In the genomic region with DNA sequence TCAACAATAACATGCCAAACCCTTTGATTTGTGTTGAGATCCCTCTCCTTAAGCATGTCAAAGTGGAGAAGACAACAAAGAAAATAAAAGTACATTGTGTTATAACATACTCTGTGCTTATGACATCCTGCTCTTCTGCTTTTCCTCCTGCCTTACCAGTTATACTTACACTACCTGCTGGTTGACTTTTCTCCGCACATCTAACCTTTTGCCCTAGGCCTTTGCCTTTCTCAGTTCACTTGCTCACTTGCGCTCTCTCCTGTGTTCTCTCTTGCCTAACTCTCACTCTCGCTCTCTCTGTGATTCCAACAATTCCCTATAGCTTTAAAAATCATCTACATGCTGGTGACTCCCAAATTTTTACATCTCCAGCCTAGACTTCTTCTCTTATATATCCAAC, we compare ENCODE assay signal across 22 cellular contexts. TPM values are rescaled to one million over a fixed set of nuclear protein-coding genes. Genes with fewer than 3 reads are reported as not detected.
A peak's percentile ranks its signal among the peaks of the same experiment; 100 is the strongest.
DNase-seq lines count a peak whose midpoint lies in the region; ATAC-seq and TF ChIP-seq lines count a peak whose summit lies in the region.
"Had no signal": no experiment of that assay in that cellular context is flagged by ENCODE, and none has a peak within 500 bp of the region (broad histone marks: within the 10 kb centered on the region; RNA-seq: fewer than 3 reads in every experiment).

No MANE protein-coding gene starts in this region.

- H2BK120ac ChIP-seq in trophoblast cell (ENCODE audit: insufficient read depth, low read length, poor library complexity): no peak overlapping the region

- H3K4ac ChIP-seq in trophoblast cell (ENCODE audit: low read depth, low read length): no peak overlapping the region

- H3K4me3 ChIP-seq in HEK293 (ENCODE audit: low read depth, low read length) (no peak overlapping the region), epithelial cell of esophagus (ENCODE audit: low read length) (no peak overlapping the region), trophoblast cell (ENCODE audit: low read depth, low read length) (no peak overlapping the region)
- H3K4me3 ChIP-seq: GM23248, HAP-1, K562 had no signal

- H4K91ac ChIP-seq in trophoblast cell (ENCODE audit: low read depth, low read length): no peak overlapping the region

- H3K9me3 ChIP-seq in HEK293 (ENCODE audit: control insufficient read depth, insufficient read depth, low read depth, low read length): no peaks in the 10 kb centered on the region
- H3K9me3 ChIP-seq in trophoblast cell (ENCODE audit: insufficient read depth, low read depth, low read length): no peaks in the 10 kb centered on the region
- H3K9me3 ChIP-seq: BE2C, HAP-1 had no signal

- H3K23ac ChIP-seq in trophoblast cell (ENCODE audit: low read length): no peak overlapping the region

- ATAC-seq in GM21447 (IDR thresholded peaks at IDR 0.05; ENCODE audit: unreplicated experiment): no peak
- ATAC-seq: K562 had no signal

- CTCF ChIA-PET in HEK293 (lab: Yijun Ruan, JAX): interaction anchor here (0.7 kb wide), 1 partner anchor 19 kb away, joined by 3 read pairs; no protein-coding TSS in a partner anchor

- no peak overlapping the region for H4K12ac ChIP-seq in trophoblast cell (ENCODE audit: low read depth, low read length)

- WGBS in trophoblast cell (ENCODE audit: extremely low coverage, insufficient coverage, insufficient read length): no CpG with 5 or more reads among the region's 3 CpGs

- H3K27ac ChIP-seq in 22Rv1 (peak overlapping the region; percentile 25; the same call in 1 of the 2 replicates), HEK293 (ENCODE audit: extremely low read depth, low read depth, low read length) (no peak overlapping the region), trophoblast cell (ENCODE audit: low read depth, low read length) (no peak overlapping the region)
- H3K27ac ChIP-seq: GM23248, HL-60 had no signal

- H3K36me3 ChIP-seq in HEK293 (ENCODE audit: control insufficient read depth in 2 of 2, insufficient read depth in 1 of 2, low read length in 2 of 2): no peaks in the 10 kb centered on the region
- H3K36me3 ChIP-seq in trophoblast cell (ENCODE audit: control insufficient read depth in 1 of 2, insufficient read depth in 2 of 2, low read length in 2 of 2): no peaks in the 10 kb centered on the region
- H3K36me3 ChIP-seq: BE2C, HAP-1 had no signal

- no peak overlapping the region for H2BK5ac ChIP-seq in trophoblast cell (ENCODE audit: low read depth, low read length, poor library complexity)

- H3K79me2 ChIP-seq in trophoblast cell (ENCODE audit: control insufficient read depth, insufficient read depth, low read length, poor library complexity): no peaks in the 10 kb centered on the region

- H3K79me1 ChIP-seq in trophoblast cell (ENCODE audit: low read length): no peaks in the 10 kb centered on the region

- no peak overlapping the region for H3K9ac ChIP-seq in trophoblast cell (ENCODE audit: low read length)
- H3K9ac ChIP-seq: GM23248 had no signal

- H3K4me1 ChIP-seq in HEK293 (ENCODE audit: control insufficient read depth, insufficient read depth, low read length): no peaks in the 10 kb centered on the region
- peaks cover 0 to 2% of the 10 kb centered on the region in 2 experiments for H3K4me1 ChIP-seq in trophoblast cell (ENCODE audit: control insufficient read depth in 1 of 2, insufficient read depth in 2 of 2, low read length in 2 of 2)
- H3K4me1 ChIP-seq: BE2C, HAP-1 had no signal

- H3K4me2 ChIP-seq in trophoblast cell (ENCODE audit: low read length): no peak overlapping the region

- DNase-seq in epithelial cell of esophagus (ENCODE audit: low read depth) (peak; percentile 74), trophoblast cell (peak; percentile 59 to 81), NCI-H345 (lab: John Stamatoyannopoulos, UW) (no peak)
- no peak for DNase-seq in activated T-cell treated with anti-CD3 and anti-CD28 coated beads, Interleukin-2, amount 50 U/mL, for 1 hour
- DNase-seq: ACHN; BE2C; C1 segment of cervical spinal cord; CD4-positive, CD25-positive, alpha-beta regulatory T cell; CD8-positive, alpha-beta memory T cell; COR-L47; DMS 273 treated with DMSO at 0.1 percent for 48 hours; DMS53; DND-41; EL; GM23248; IMR-90 had no signal

- POLR2A ChIA-PET in HEK293 (lab: Yijun Ruan, JAX): no interaction called here

- no peak overlapping the region for H2AFZ ChIP-seq in trophoblast cell (ENCODE audit: insufficient read depth, low read length, poor library complexity)
- H2AFZ ChIP-seq: GM23248 had no signal

- TF ChIP-seq CTCF in 22Rv1 (IDR thresholded peaks at IDR 0.05) (no peak), HEK293 (tag by site-specific recombination; IDR thresholded peaks at IDR 0.05) (no peak), epithelial cell of esophagus (IDR thresholded peaks at IDR 0.05; ENCODE audit: insufficient read depth, low read depth, low read length, missing control alignments) (no peak)

- no peak overlapping the region for H2AK5ac ChIP-seq in trophoblast cell (ENCODE audit: low read length)

- no peak overlapping the region for H4K8ac ChIP-seq in trophoblast cell (ENCODE audit: low read depth, low read length)

- H3K27me3 ChIP-seq in trophoblast cell (ENCODE audit: insufficient read depth, low read length): no peaks in the 10 kb centered on the region
- H3K27me3 ChIP-seq: BE2C had no signal

- H2BK12ac ChIP-seq in trophoblast cell (ENCODE audit: low read length): no peak overlapping the region

- no peak overlapping the region for H3K18ac ChIP-seq in trophoblast cell (ENCODE audit: low read length)

- no peak overlapping the region for H3K14ac ChIP-seq in trophoblast cell (ENCODE audit: low read length)

TF ChIP-seq in HEK293, 187 proteins besides CTCF, POLR2A, EP300 and RAD21:
- no peak for TF ChIP-seq ZNF791 (tag by site-specific recombination; IDR thresholded peaks at IDR 0.05)
- no peak for TF ChIP-seq ZNF354C (tag by site-specific recombination; IDR thresholded peaks at IDR 0.05; ENCODE audit: borderline replicate concordance, low read depth)
- TF ChIP-seq, protein P1, sequence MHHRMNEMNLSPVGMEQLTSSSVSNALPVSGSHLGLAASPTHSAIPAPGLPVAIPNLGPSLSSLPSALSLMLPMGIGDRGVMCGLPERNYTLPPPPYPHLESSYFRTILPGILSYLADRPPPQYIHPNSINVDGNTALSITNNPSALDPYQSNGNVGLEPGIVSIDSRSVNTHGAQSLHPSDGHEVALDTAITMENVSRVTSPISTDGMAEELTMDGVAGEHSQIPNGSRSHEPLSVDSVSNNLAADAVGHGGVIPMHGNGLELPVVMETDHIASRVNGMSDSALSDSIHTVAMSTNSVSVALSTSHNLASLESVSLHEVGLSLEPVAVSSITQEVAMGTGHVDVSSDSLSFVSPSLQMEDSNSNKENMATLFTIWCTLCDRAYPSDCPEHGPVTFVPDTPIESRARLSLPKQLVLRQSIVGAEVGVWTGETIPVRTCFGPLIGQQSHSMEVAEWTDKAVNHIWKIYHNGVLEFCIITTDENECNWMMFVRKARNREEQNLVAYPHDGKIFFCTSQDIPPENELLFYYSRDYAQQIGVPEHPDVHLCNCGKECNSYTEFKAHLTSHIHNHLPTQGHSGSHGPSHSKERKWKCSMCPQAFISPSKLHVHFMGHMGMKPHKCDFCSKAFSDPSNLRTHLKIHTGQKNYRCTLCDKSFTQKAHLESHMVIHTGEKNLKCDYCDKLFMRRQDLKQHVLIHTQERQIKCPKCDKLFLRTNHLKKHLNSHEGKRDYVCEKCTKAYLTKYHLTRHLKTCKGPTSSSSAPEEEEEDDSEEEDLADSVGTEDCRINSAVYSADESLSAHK (tag by site-specific recombination; IDR thresholded peaks at IDR 0.05): no peak
- no peak for TF ChIP-seq ZNF610 (tag by site-specific recombination; IDR thresholded peaks at IDR 0.05; ENCODE audit: borderline replicate concordance)
- no peak for TF ChIP-seq SP2 (tag by site-specific recombination; IDR thresholded peaks at IDR 0.05)
- no peak for TF ChIP-seq ZNF626 (tag by site-specific recombination; IDR thresholded peaks at IDR 0.05)
- peak; percentile 77 for TF ChIP-seq PRDM1 (tag by site-specific recombination; IDR thresholded peaks at IDR 0.05)

RNA-seq across cellular contexts. Expression of gene DNAH12, which starts 5.7 kb away (rescaled TPM):
- 0.08 and 0.10 TPM in 2 replicates for polyA plus RNA-seq in trophoblast cell (2013)
- polyA plus RNA-seq: CD4-positive, CD25-positive, alpha-beta regulatory T cell; CD8-positive, alpha-beta memory T cell had no signal

RNA-seq across cellular contexts. Expression of gene PDE12, which starts 17.6 kb away (rescaled TPM):
- polyA plus RNA-seq in trophoblast cell (2013): 7.4 TPM in 2 replicates

RNA-seq across cellular contexts. Expression of gene ARF4, which starts 58.7 kb away (rescaled TPM):
- polyA plus RNA-seq in trophoblast cell (2013): 324 and 347 TPM in 2 replicates

Comparison
In these comparisons a context has a peak if more than half of its experiments do, and no peak if none do; other contexts are left out.
1. DNase-seq: peak in epithelial cell of esophagus (single experiment) and trophoblast cell (2 of 2); none in NCI-H345 (single experiment) and activated T-cell treated with anti-CD3 and anti-CD28 coated beads, Interleukin-2, amount 50 U/mL, for 1 hour (single experiment).